Comparison of ENCODE assay signal across 8 cellular contexts in genomic region chr2:172427256-172427989, GRCh38. TPM values are rescaled to one million over a fixed set of nuclear protein-coding genes. Genes with fewer than 3 reads are reported as not detected.
DNase-seq lines count a peak whose midpoint lies in the region; ATAC-seq and TF ChIP-seq lines count a peak whose summit lies in the region.

Gene ITGA6, plus strand, starts transcription at chr2:172427586.

- H3K4me3 ChIP-seq in MG63, result peak within 1 kb of the TSS; percentile 59
- peak within 1 kb of the TSS; percentile 80 for H3K4me3 ChIP-seq in adipocyte (ENCODE audit: low read length)
- peak within 1 kb of the TSS; percentile 64 to 95 (median 86) for H3K4me3 ChIP-seq in heart left ventricle
- peak within 1 kb of the TSS; percentile 61 to 72 for H3K4me3 ChIP-seq in tibial artery

- intact Hi-C loops in T-helper 1 cell treated with Interleukin-12 subunit alpha and Interleukin-12 subunit beta and Interleukin-4 antibody, amounts not matched to agents 30 ng/mL and 1 ng/mL, for 36 hours (cut with micrococcal nuclease), result loop anchor here (1.0 to 5.0 kb wide), 4 partner anchors 10 to 340 kb away; partner anchors contain the start of gene DLX1
- intact Hi-C loops in heart left ventricle (cut with DNase I) (loop anchor here in 7 of 10 donors (5.0 kb wide), 2 partner anchors 35 to 70 kb away; no protein-coding TSS in a partner anchor), tibial artery (cut with DNase I; ENCODE audit: low total_unique reads) (no loop called here)

- TF ChIP-seq CTCF in GM10266 (IDR thresholded peaks at IDR 0.05; ENCODE audit: control insufficient read depth, insufficient read depth, low read depth, missing control alignments) (no peak), heart left ventricle (IDR thresholded peaks at IDR 0.05) (peak in 8 of 12 donors; percentile 17 to 52 (median 33)), tibial artery (IDR thresholded peaks at IDR 0.05) (no peak)

- TF ChIP-seq POLR2A in heart left ventricle (IDR thresholded peaks at IDR 0.05), result peak in 1 of 2 donors; percentile 90

- WGBS in heart left ventricle, 4 donors, result 0 to 1% (median 0%) methylated on average over 15 to 79 of the region's 79 CpGs

- H3K27me3 ChIP-seq in MG63 (peaks cover 7% of the 10 kb centered on the region; the same call in 1 of the 2 replicates), adipocyte (replicated peaks; ENCODE audit: control insufficient read depth, insufficient read depth, low read length) (peaks cover 22% of the 10 kb centered on the region), heart left ventricle (peaks cover 0 to 24% (median 0%) of the 10 kb centered on the region in 9 donors), tibial artery (no peaks in the 10 kb centered on the region)

- H3K36me3 ChIP-seq in MG63, result no peaks in the 10 kb centered on the region
- no peaks in the 10 kb centered on the region for H3K36me3 ChIP-seq in adipocyte (ENCODE audit: control insufficient read depth, insufficient read depth, low read length, severe bottlenecking)
- no peaks in the 10 kb centered on the region for H3K36me3 ChIP-seq in heart left ventricle
- H3K36me3 ChIP-seq in tibial artery, result no peaks in the 10 kb centered on the region

- ATAC-seq in heart left ventricle (peak; percentile 16 to 86 (median 76)), GM21367 (IDR thresholded peaks at IDR 0.05; ENCODE audit: unreplicated experiment) (no peak)

- H3K9ac ChIP-seq in adipocyte (ENCODE audit: low read length), result peak within 1 kb of the TSS; percentile 73

- H3K9me3 ChIP-seq in MG63, result no peaks in the 10 kb centered on the region
- no peaks in the 10 kb centered on the region for H3K9me3 ChIP-seq in adipocyte (ENCODE audit: control insufficient read depth, low read length)
- H3K9me3 ChIP-seq in heart left ventricle, result no peaks in the 10 kb centered on the region
- H3K9me3 ChIP-seq in tibial artery, result no peaks in the 10 kb centered on the region

- DNase-seq in GM10266 (ENCODE audit: extremely low spot score) (peak; percentile 66), MG63 (peak; percentile 68), adipocyte (ENCODE audit: low read depth) (peak; percentile 73), heart left ventricle (peak; percentile 76 to 86 (median 78)), pons (ENCODE audit: low spot score) (peak; percentile 68), tibial artery (peak; percentile 23 to 73)

- H3K4me1 ChIP-seq in adipocyte (ENCODE audit: control insufficient read depth, insufficient read depth, low read length), result peaks cover 6% of the 10 kb centered on the region
- peaks cover 0 to 48% (median 24%) of the 10 kb centered on the region in 12 donors for H3K4me1 ChIP-seq in heart left ventricle
- peaks cover 0 to 36% (median 16%) of the 10 kb centered on the region in 4 donors for H3K4me1 ChIP-seq in tibial artery

- H3K27ac ChIP-seq in heart left ventricle (peak within 1 kb of the TSS; percentile 72 to 95 (median 90)), tibial artery (peak within 1 kb of the TSS; percentile 48 to 59)

RNA-seq across cellular contexts. Expression of gene ITGA6, which starts in this region (rescaled TPM):
- 4.3 TPM in 2 replicates for total RNA-seq in MG63 (2014; rRNA removed; shearing (Covaris generic); ENCODE audit: low replicate concordance)
- total RNA-seq in T-helper 1 cell treated with Interleukin-12 subunit alpha and Interleukin-12 subunit beta and Interleukin-4 antibody, amounts not matched to agents 30 ng/mL and 1 ng/mL, for 36 hours, result 33.1 and 36.5 TPM in 2 replicates
- total RNA-seq in heart left ventricle, result 10 to 100 TPM; 40.5 to 84.8 (median 51.2) TPM
- polyA plus RNA-seq in heart left ventricle, result 10 to 100 TPM; 11.8 to 37.2 TPM

Comparison
In these comparisons a context has a peak if more than half of its experiments do, and no peak if none do; other contexts are left out.
1. CTCF ChIP-seq: peak in heart left ventricle (8 of 12); none in GM10266 (single experiment) and tibial artery (0 of 2).
2. Peak in every context shown above with its lines, with median percentiles within 50 percentile points of each other: DNase-seq and H3K4me3 ChIP-seq.